Comparison of ENCODE assay signal across 26 cellular contexts in genomic region chr2:210454336-210454735, GRCh38.
"Had no signal": no experiment of that assay in that cellular context is flagged by ENCODE, and none has a peak within 500 bp of the region (broad histone marks: within the 10 kb centered on the region; RNA-seq: fewer than 3 reads in every experiment).

No MANE protein-coding gene starts in this region.

- H3K27ac Mint-ChIP-seq: activated B cell treated with CpG ODN at 0.5 μM for 24 hours; activated CD8-positive, alpha-beta memory T cell treated with anti-CD3 and anti-CD28 coated beads, Interleukin-2, amount 10 ng/mL, durations not matched to agents 7 days and 5 days; activated CD8-positive, alpha-beta T cell treated with anti-CD3 and anti-CD28 coated beads, Interleukin-2, amount 10 ng/mL, durations not matched to agents 7 days and 5 days; activated naive CD4-positive, alpha-beta T cell treated with anti-CD3 and anti-CD28 coated beads for 36 hours; activated naive CD8-positive, alpha-beta T cell treated with anti-CD3 and anti-CD28 coated beads for 36 hours; activated naive CD8-positive, alpha-beta T cell treated with anti-CD3 and anti-CD28 coated beads, Interleukin-2, amount 50 U/mL, for 24 hours; activated T-helper 1 cell treated with anti-CD3 and anti-CD28 coated beads, Interleukin-12 subunit alpha, Interleukin-12 subunit beta, Interleukin-2, Interleukin-4 antibody, amounts not matched to agents 30 ng/mL and 10 ng/mL and 1 ng/mL, durations not matched to agents 14 hours and 24 hours and 36 hours; activated T-helper 2 cell treated with anti-CD3 and anti-CD28 coated beads, Interferon-gamma antibody, Interleukin-2, Interleukin-4, amounts not matched to agents 10 μg/mL and 5 μg/mL and 100 μg/mL, durations not matched to agents 14 hours and 24 hours and 36 hours; endodermal cell; T-helper 17 cell; T-helper 2 cell treated with Interferon-gamma antibody and Interleukin-4, amounts not matched to agents 5 μg/mL and 100 μg/mL, for 36 hours had no signal

- H3K4me1 Mint-ChIP-seq: activated CD8-positive, alpha-beta memory T cell treated with anti-CD3 and anti-CD28 coated beads, Interleukin-2, amount 10 ng/mL, durations not matched to agents 7 days and 5 days had no signal

- H3K36me3 ChIP-seq: colonic mucosa had no signal

- H3K27me3 Mint-ChIP-seq: activated B cell treated with CpG ODN at 0.5 μM for 24 hours; activated CD8-positive, alpha-beta memory T cell treated with anti-CD3 and anti-CD28 coated beads, Interleukin-2, amount 10 ng/mL, durations not matched to agents 7 days and 5 days; activated naive CD4-positive, alpha-beta T cell treated with anti-CD3 and anti-CD28 coated beads, Interleukin-2, amount 50 U/mL, for 24 hours; activated naive CD8-positive, alpha-beta T cell treated with anti-CD3 and anti-CD28 coated beads for 36 hours; activated naive CD8-positive, alpha-beta T cell treated with anti-CD3 and anti-CD28 coated beads, Interleukin-2, amount 50 U/mL, for 24 hours; T-helper 17 cell had no signal

- H3K4me3 Mint-ChIP-seq: activated B cell treated with CpG ODN at 0.5 μM for 24 hours; activated CD8-positive, alpha-beta memory T cell treated with anti-CD3 and anti-CD28 coated beads, Interleukin-2, amount 10 ng/mL, durations not matched to agents 7 days and 5 days; activated CD8-positive, alpha-beta T cell treated with anti-CD3 and anti-CD28 coated beads, Interleukin-2, amount 10 ng/mL, durations not matched to agents 7 days and 5 days; activated naive CD4-positive, alpha-beta T cell treated with anti-CD3 and anti-CD28 coated beads for 36 hours; activated naive CD4-positive, alpha-beta T cell treated with anti-CD3 and anti-CD28 coated beads, Interleukin-2, amount 50 U/mL, for 24 hours; activated naive CD8-positive, alpha-beta T cell treated with anti-CD3 and anti-CD28 coated beads for 36 hours; activated naive CD8-positive, alpha-beta T cell treated with anti-CD3 and anti-CD28 coated beads, Interleukin-2, amount 50 U/mL, for 24 hours; activated T-helper 1 cell treated with anti-CD3 and anti-CD28 coated beads, Interleukin-12 subunit alpha, Interleukin-12 subunit beta, Interleukin-2, Interleukin-4 antibody, amounts not matched to agents 30 ng/mL and 10 ng/mL and 1 ng/mL, durations not matched to agents 14 hours and 24 hours and 36 hours; endodermal cell; T-helper 17 cell; T-helper 2 cell treated with Interferon-gamma antibody and Interleukin-4, amounts not matched to agents 5 μg/mL and 100 μg/mL, for 36 hours had no signal

- H3K9me3 ChIP-seq: colonic mucosa had no signal

- H3K27ac ChIP-seq: brain microvascular endothelial cell, colonic mucosa, WERI-Rb-1 had no signal

- H3K4me3 ChIP-seq: colonic mucosa had no signal

- H3K4me1 ChIP-seq: colonic mucosa had no signal

- DNase-seq: activated B cell treated with CpG ODN at 0.5 μM for 24 hours; activated CD4-positive, alpha-beta T cell treated with anti-CD3 and anti-CD28 coated beads for 48 hours; activated CD4-positive, alpha-beta T cell treated with anti-CD3 and anti-CD28 coated beads, Interleukin-2, amount 50 U/mL, for 1 hour; activated CD4-positive, alpha-beta T cell treated with anti-CD3 and anti-CD28 coated beads, Interleukin-2, amount 50 U/mL, for 48 hours; activated CD8-positive, alpha-beta memory T cell treated with anti-CD3 and anti-CD28 coated beads, Interleukin-2, amount 10 ng/mL, durations not matched to agents 7 days and 5 days; activated CD8-positive, alpha-beta memory T cell treated with anti-CD3 and anti-CD28 coated beads, Interleukin-2, amount 50 U/mL, for 4 hours; activated CD8-positive, alpha-beta T cell treated with anti-CD3 and anti-CD28 coated beads, Interleukin-2, amount 10 ng/mL, durations not matched to agents 7 days and 5 days; activated effector memory CD4-positive, alpha-beta T cell treated with anti-CD3 and anti-CD28 coated beads, Interleukin-2, amount 50 U/mL, for 16 hours; activated naive CD4-positive, alpha-beta T cell treated with anti-CD3 and anti-CD28 coated beads for 36 hours; activated naive CD8-positive, alpha-beta T cell treated with anti-CD3 and anti-CD28 coated beads for 36 hours; activated naive CD8-positive, alpha-beta T cell treated with anti-CD3 and anti-CD28 coated beads, Interleukin-2, amount 50 U/mL, for 24 hours; activated T-cell treated with anti-CD3 and anti-CD28 coated beads, Interleukin-2, amount 50 U/mL, for 1 hour; activated T-cell treated with anti-CD3 and anti-CD28 coated beads, Interleukin-2, amount 50 U/mL, for 48 hours; brain microvascular endothelial cell; colonic mucosa; effector memory CD4-positive, alpha-beta T cell; endodermal cell; foreskin fibroblast; T-helper 1 cell; T-helper 17 cell; T1000; WERI-Rb-1 had no signal

- H3K27me3 ChIP-seq: brain microvascular endothelial cell, colonic mucosa had no signal
